In the genomic region with DNA sequence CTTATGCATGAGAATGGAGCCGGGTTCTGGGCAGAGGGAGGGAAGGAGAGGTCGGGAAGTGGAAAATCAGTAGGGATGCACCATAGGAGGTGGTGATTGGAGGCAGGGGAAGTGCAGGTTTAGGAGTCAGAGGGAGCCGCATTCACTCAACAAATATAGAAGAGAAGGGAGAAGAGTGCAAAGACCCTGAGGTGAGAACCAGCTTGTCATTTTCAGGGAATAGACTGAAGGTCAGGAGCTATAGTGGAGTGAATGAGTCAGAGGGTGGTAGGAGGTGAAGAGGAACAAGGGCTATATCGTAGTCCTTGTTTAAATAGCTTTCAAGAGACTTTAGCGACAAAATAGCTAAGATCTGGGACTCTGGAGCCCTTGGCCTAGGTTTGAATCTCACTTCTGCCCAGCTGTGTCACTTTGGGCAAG, we compare ENCODE assay signal across 8 cellular contexts. TPM values are rescaled to one million over a fixed set of nuclear protein-coding genes. Genes with fewer than 3 reads are reported as not detected.
DNase-seq lines count a peak whose midpoint lies in the region; ATAC-seq and TF ChIP-seq lines count a peak whose summit lies in the region.

No MANE protein-coding gene starts in this region.

- no peaks in the 10 kb centered on the region for H3K27me3 Mint-ChIP-seq in T-helper 1 cell treated with Interleukin-12 subunit alpha and Interleukin-12 subunit beta and Interleukin-4 antibody, amounts not matched to agents 30 μg/mL and 1 μg/mL, for 36 hours (ENCODE audit: low read depth)

- 13 to 17% methylated on average over 5 of the region's 5 CpGs for WGBS in testis, 2 donors

- peak in 1 of 2 donors; percentile 8 for ATAC-seq in activated naive CD4-positive, alpha-beta T cell treated with anti-CD3 and anti-CD28 coated beads, Interleukin-2, amount 50 U/mL, for 72 hours
- no peak for ATAC-seq in GM18511 (IDR thresholded peaks at IDR 0.05; ENCODE audit: unreplicated experiment)

- H3K4me3 Mint-ChIP-seq in T-helper 1 cell treated with Interleukin-12 subunit alpha and Interleukin-12 subunit beta and Interleukin-4 antibody, amounts not matched to agents 30 μg/mL and 1 μg/mL, for 36 hours, result peak overlapping the region; percentile 92

- TF ChIP-seq POLR2A in testis (IDR thresholded peaks at IDR 0.05), result no peak

- H3K4me1 Mint-ChIP-seq in T-helper 1 cell treated with Interleukin-12 subunit alpha and Interleukin-12 subunit beta and Interleukin-4 antibody, amounts not matched to agents 30 μg/mL and 1 μg/mL, for 36 hours (ENCODE audit: low read depth), result peaks cover 36% of the 10 kb centered on the region

- peaks cover 16% of the 10 kb centered on the region for H3K36me3 Mint-ChIP-seq in T-helper 1 cell treated with Interleukin-12 subunit alpha and Interleukin-12 subunit beta and Interleukin-4 antibody, amounts not matched to agents 30 μg/mL and 1 μg/mL, for 36 hours (ENCODE audit: low read depth)
- no peaks in the 10 kb centered on the region for H3K36me3 Mint-ChIP-seq in activated naive CD4-positive, alpha-beta T cell treated with anti-CD3 and anti-CD28 coated beads, Interleukin-2, amount 50 U/mL, for 72 hours

- H3K27me3 ChIP-seq in kidney epithelial cell (ENCODE audit: control insufficient read depth, insufficient read depth, low read length) (no peaks in the 10 kb centered on the region), testis (no peaks in the 10 kb centered on the region)

- peak overlapping the region; percentile 95 to 96 for H3K27ac ChIP-seq in testis

- no peak for TF ChIP-seq CTCF in kidney epithelial cell (IDR thresholded peaks at IDR 0.05; ENCODE audit: insufficient read depth, low read length, poor library complexity, severe bottlenecking)
- no peak for TF ChIP-seq CTCF in testis (IDR thresholded peaks at IDR 0.05)

- peaks cover 12% of the 10 kb centered on the region for H3K4me1 ChIP-seq in testis

- H3K27ac Mint-ChIP-seq in T-helper 1 cell treated with Interleukin-12 subunit alpha and Interleukin-12 subunit beta and Interleukin-4 antibody, amounts not matched to agents 30 μg/mL and 1 μg/mL, for 36 hours, result peak overlapping the region; percentile 97
- peak overlapping the region; percentile 96 to 98 for H3K27ac Mint-ChIP-seq in activated naive CD4-positive, alpha-beta T cell treated with anti-CD3 and anti-CD28 coated beads, Interleukin-2, amount 50 U/mL, for 72 hours

- H3K4me3 ChIP-seq in kidney epithelial cell (ENCODE audit: low read depth, low read length) (peak overlapping the region; percentile 61), testis (peak overlapping the region; percentile 73 to 95)

- H3K36me3 ChIP-seq in kidney epithelial cell (ENCODE audit: control insufficient read depth, insufficient read depth, low read length), result no peaks in the 10 kb centered on the region
- no peaks in the 10 kb centered on the region for H3K36me3 ChIP-seq in testis (ENCODE audit: low read depth, missing control alignments)

- H3K9me3 Mint-ChIP-seq in T-helper 1 cell treated with Interleukin-12 subunit alpha and Interleukin-12 subunit beta and Interleukin-4 antibody, amounts not matched to agents 30 μg/mL and 1 μg/mL, for 36 hours, result no peaks in the 10 kb centered on the region
- no peaks in the 10 kb centered on the region for H3K9me3 Mint-ChIP-seq in activated naive CD4-positive, alpha-beta T cell treated with anti-CD3 and anti-CD28 coated beads, Interleukin-2, amount 50 U/mL, for 72 hours

- no peaks in the 10 kb centered on the region for H3K9me3 ChIP-seq in testis

- DNase-seq in T-helper 1 cell, result no peak
- no peak for DNase-seq in activated naive CD4-positive, alpha-beta T cell treated with anti-CD3 and anti-CD28 coated beads, Interleukin-2, amount 50 U/mL, for 72 hours (ENCODE audit: low spot score in 2 of 2)
- no peak for DNase-seq in kidney epithelial cell (ENCODE audit: low read depth)
- DNase-seq in testis, result no peak
- no peak for DNase-seq in stimulated activated CD4-positive, alpha-beta T cell treated with anti-CD3 and anti-CD28 coated beads, Interleukin-2, amount 100 ng/mL, for 48 hours
- no peak for DNase-seq in NCI-H345 (lab: John Stamatoyannopoulos, UW)

- intact Hi-C loops in testis (cut with DNase I; ENCODE audit: low total_unique reads), result no loop called here

RNA-seq across cellular contexts. Expression of gene RAB4B, which starts 0.8 kb away (rescaled TPM):
- total RNA-seq in activated naive CD4-positive, alpha-beta T cell treated with anti-CD3 and anti-CD28 coated beads, Interleukin-2, amount 50 U/mL, for 72 hours, result 10 to 100 TPM; 42.8 to 60.6 TPM
- total RNA-seq in kidney epithelial cell (23.0 and 35.3 TPM in 2 replicates), testis (10 to 100 TPM; 44.7 to 49.3 TPM)
- polyA plus RNA-seq in testis (ENCODE audit: insufficient read depth, low read depth, low replicate concordance), result 46.7 TPM

RNA-seq across cellular contexts. Expression of gene MIA, which starts 3.6 kb away (rescaled TPM):
- total RNA-seq in activated naive CD4-positive, alpha-beta T cell treated with anti-CD3 and anti-CD28 coated beads, Interleukin-2, amount 50 U/mL, for 72 hours, result not detected
- total RNA-seq in kidney epithelial cell (not detected in 2 replicates), testis (1 to 10 TPM; 2.4 to 2.8 TPM)
- 2.9 TPM for polyA plus RNA-seq in testis (ENCODE audit: insufficient read depth, low read depth, low replicate concordance)

RNA-seq across cellular contexts. Expression of gene EGLN2, which starts 20.1 kb away (rescaled TPM):
- total RNA-seq in activated naive CD4-positive, alpha-beta T cell treated with anti-CD3 and anti-CD28 coated beads, Interleukin-2, amount 50 U/mL, for 72 hours, result 10 to 100 TPM; 88.3 to 96.7 TPM
- 99.9 and 102 TPM in 2 replicates for total RNA-seq in kidney epithelial cell
- total RNA-seq in testis, result 100 to 1,000 TPM; 245 to 260 TPM
- polyA plus RNA-seq in testis (ENCODE audit: insufficient read depth, low read depth, low replicate concordance), result 489 TPM

RNA-seq across cellular contexts. Expression of gene SNRPA, which starts 27.9 kb away (rescaled TPM):
- 100 to 1,000 TPM; 197 to 227 TPM for total RNA-seq in activated naive CD4-positive, alpha-beta T cell treated with anti-CD3 and anti-CD28 coated beads, Interleukin-2, amount 50 U/mL, for 72 hours
- total RNA-seq in kidney epithelial cell (84.4 and 110 TPM in 2 replicates), testis (10 to 100 TPM; 89.8 to 91.5 TPM)
- 67.8 TPM for polyA plus RNA-seq in testis (ENCODE audit: insufficient read depth, low read depth, low replicate concordance)

RNA-seq across cellular contexts. Expression of gene ACTMAP, which starts 28.6 kb away (rescaled TPM):
- 10 to 100 TPM; 21.4 to 23.2 TPM for total RNA-seq in activated naive CD4-positive, alpha-beta T cell treated with anti-CD3 and anti-CD28 coated beads, Interleukin-2, amount 50 U/mL, for 72 hours
- 7.2 and 8.8 TPM in 2 replicates for total RNA-seq in kidney epithelial cell
- total RNA-seq in testis, result 10 to 100 TPM; 17.7 to 21.5 TPM
- 14.8 TPM for polyA plus RNA-seq in testis (ENCODE audit: insufficient read depth, low read depth, low replicate concordance)
